7 cellular contexts compared by ENCODE assay signal in the genomic region with DNA sequence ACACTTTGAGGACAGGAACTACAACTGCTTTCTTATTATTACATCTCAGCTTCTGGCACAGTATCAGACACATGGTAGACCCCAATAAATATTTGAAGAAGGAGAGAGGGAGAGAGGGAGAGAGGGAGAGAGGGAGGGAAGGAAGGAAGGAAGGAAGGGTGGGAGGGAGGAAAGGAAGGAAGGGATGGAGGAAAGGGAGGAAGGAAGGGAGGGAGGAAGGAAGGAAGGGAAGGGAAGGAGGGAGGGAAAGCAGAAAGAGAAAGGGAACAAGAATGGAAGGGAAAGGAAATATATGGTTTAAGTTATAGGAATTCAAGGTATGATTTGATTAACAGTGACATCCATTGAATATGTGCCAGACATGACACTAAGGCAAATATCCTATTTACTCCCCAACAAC.
"Had no signal": no experiment of that assay in that cellular context is flagged by ENCODE, and none has a peak within 500 bp of the region (broad histone marks: within the 10 kb centered on the region; RNA-seq: fewer than 3 reads in every experiment).

No MANE protein-coding gene starts in this region.

- H3K4me3 Mint-ChIP-seq: HFFc6 had no signal

- H3K27ac Mint-ChIP-seq: HFFc6 had no signal

- DNase-seq: GM23248, GOT3, H7, HFFc6, IMR-90 had no signal

- ATAC-seq: HCT116, K562 had no signal
